ENCODE assay signal across 10 cellular contexts in genomic region chr20:30284533-30284932, GRCh38.
DNase-seq lines count a peak whose midpoint lies in the region; ATAC-seq and TF ChIP-seq lines count a peak whose summit lies in the region.
"Had no signal": no experiment of that assay in that cellular context is flagged by ENCODE, and none has a peak within 500 bp of the region (broad histone marks: within the 10 kb centered on the region; RNA-seq: fewer than 3 reads in every experiment).

No MANE protein-coding gene starts in this region.

- no peak for ATAC-seq in SK-N-SH treated with all-trans-retinoic acid at 6 μM for 48 hours
- no peak; the same call in 2 of the 3 replicates for ATAC-seq in RWPE2 (ENCODE audit: low read depth)

- no peak for TF ChIP-seq RAD21 in SK-N-SH (IDR thresholded peaks at IDR 0.05; ENCODE audit: low read length)

- H3K4me2 ChIP-seq in SK-N-SH, result peak overlapping the region; percentile 92
- H3K4me2 ChIP-seq in neural progenitor cell, result no peak overlapping the region

- H3K27me3 ChIP-seq in SK-N-SH (ENCODE audit: insufficient read depth) (no peaks in the 10 kb centered on the region), RWPE2 (ENCODE audit: insufficient read depth, poor library complexity, severe bottlenecking) (no peaks in the 10 kb centered on the region), neural progenitor cell (no peaks in the 10 kb centered on the region)

- H3K4me1 Mint-ChIP-seq in neural progenitor cell, result no peaks in the 10 kb centered on the region
- H3K4me1 Mint-ChIP-seq: H9 had no signal

- no peak for TF ChIP-seq EP300 in SK-N-SH (IDR thresholded peaks at IDR 0.05; ENCODE audit: borderline replicate concordance in 1 of 2, low read depth in 1 of 2, low read length in 1 of 2)

- H3K9ac ChIP-seq in SK-N-SH (peak overlapping the region; percentile 28; the same call in 1 of the 2 replicates), neural progenitor cell (no peak overlapping the region)

- CTCF ChIA-PET in SK-N-SH (lab: Yijun Ruan, JAX), result no interaction called here

- peaks cover 6% of the 10 kb centered on the region for H3K27me3 Mint-ChIP-seq in neural progenitor cell (ENCODE audit: insufficient read depth, low read depth)

- peak overlapping the region; percentile 46 to 62 for H3K4me3 ChIP-seq in SK-N-SH (ENCODE audit: low read depth in 2 of 2, low read length in 1 of 2)
- H3K4me3 ChIP-seq in RWPE2 (ENCODE audit: severe bottlenecking), result peak overlapping the region; percentile 22
- H3K4me3 ChIP-seq in fibroblast of villous mesenchyme (ENCODE audit: low read depth, low read length), result peak overlapping the region; percentile 48
- peak overlapping the region; percentile 37 for H3K4me3 ChIP-seq in skeletal muscle cell (ENCODE audit: low read depth, low read length)
- H3K4me3 ChIP-seq in neural progenitor cell, result no peak overlapping the region

- H3K9me3 Mint-ChIP-seq in neural progenitor cell, result peaks cover 60% of the 10 kb centered on the region

- H3K36me3 ChIP-seq in SK-N-SH (replicated peaks in 1 of 2; ENCODE audit: control insufficient read depth in 1 of 2, insufficient read depth in 2 of 2, low read length in 1 of 2), result no peaks in the 10 kb centered on the region
- H3K36me3 ChIP-seq in RWPE2 (ENCODE audit: low read depth), result no peaks in the 10 kb centered on the region
- H3K36me3 ChIP-seq in neural progenitor cell, result no peaks in the 10 kb centered on the region

- peak; percentile 27 for DNase-seq in SK-N-SH
- DNase-seq in RWPE2 (ENCODE audit: low spot score), result no peak
- no peak for DNase-seq in fibroblast of villous mesenchyme (ENCODE audit: low read depth)
- no peak for DNase-seq in skeletal muscle cell (ENCODE audit: low read depth)
- DNase-seq in SIG-M5 (lab: John Stamatoyannopoulos, UW), result no peak
- no peak for DNase-seq in neural progenitor cell (ENCODE audit: low spot score)
- no peak for DNase-seq in stimulated activated CD8-positive, alpha-beta memory T cell treated with anti-CD3 and anti-CD28 coated beads, Interleukin-4, amount 100 ng/mL, for 48 hours
- DNase-seq: H9 had no signal

- POLR2A ChIA-PET in SK-N-SH (lab: Yijun Ruan, JAX), result no interaction called here

- peaks cover 0 to 11% of the 10 kb centered on the region in 2 experiments; a peak in 1 of 4 replicates for H3K4me1 ChIP-seq in SK-N-SH (ENCODE audit: control insufficient read depth in 1 of 2, insufficient read depth in 2 of 2, low read depth in 1 of 2, low read length in 1 of 2)
- no peaks in the 10 kb centered on the region for H3K4me1 ChIP-seq in RWPE2 (ENCODE audit: insufficient read depth, poor library complexity, severe bottlenecking)
- H3K4me1 ChIP-seq in neural progenitor cell, result no peaks in the 10 kb centered on the region

- H3K4me3 Mint-ChIP-seq in neural progenitor cell, result no peak overlapping the region
- H3K4me3 Mint-ChIP-seq: H9 had no signal

- TF ChIP-seq CTCF in SK-N-SH (IDR thresholded peaks at IDR 0.05), result no peak
- no peak for TF ChIP-seq CTCF in RWPE2 (IDR thresholded peaks at IDR 0.05; ENCODE audit: poor library complexity, severe bottlenecking)
- no peak for TF ChIP-seq CTCF in fibroblast of villous mesenchyme (IDR thresholded peaks at IDR 0.05; ENCODE audit: insufficient read depth, low read depth, low read length)
- no peak for TF ChIP-seq CTCF in neural progenitor cell (IDR thresholded peaks at IDR 0.05)

- H3K9me3 ChIP-seq in SK-N-SH (no peaks in the 10 kb centered on the region), RWPE2 (ENCODE audit: severe bottlenecking) (no peaks in the 10 kb centered on the region), neural progenitor cell (ENCODE audit: low read depth) (no peaks in the 10 kb centered on the region)

- no peaks in the 10 kb centered on the region for H3K9me2 ChIP-seq in SK-N-SH

- H2AFZ ChIP-seq in SK-N-SH (ENCODE audit: low read depth), result peak overlapping the region; percentile 85; the same call in 1 of the 2 replicates
- no peak overlapping the region for H2AFZ ChIP-seq in neural progenitor cell (replicated peaks)

- WGBS in SK-N-SH (ENCODE audit: low lambda C conversion rate), result 51% methylated on average over 18 of the region's 19 CpGs

- H3F3A ChIP-seq in SK-N-SH (replicated peaks; ENCODE audit: insufficient read depth) (no peaks in the 10 kb centered on the region), neural progenitor cell (ENCODE audit: low read depth) (no peaks in the 10 kb centered on the region)

- peaks cover 2% of the 10 kb centered on the region for H3K36me3 Mint-ChIP-seq in neural progenitor cell

- no peak overlapping the region for H3K27ac ChIP-seq in SK-N-SH (ENCODE audit: low read depth in 2 of 2, low read length in 1 of 2)
- no peak overlapping the region for H3K27ac ChIP-seq in RWPE2 (ENCODE audit: poor library complexity, severe bottlenecking)
- no peak overlapping the region for H3K27ac ChIP-seq in neural progenitor cell

- H4K20me1 ChIP-seq in SK-N-SH (ENCODE audit: insufficient read depth), result no peaks in the 10 kb centered on the region
- no peaks in the 10 kb centered on the region for H4K20me1 ChIP-seq in neural progenitor cell (ENCODE audit: low read depth)

- no peaks in the 10 kb centered on the region for H3K79me2 ChIP-seq in SK-N-SH (ENCODE audit: insufficient read depth)
- no peaks in the 10 kb centered on the region for H3K79me2 ChIP-seq in neural progenitor cell (ENCODE audit: low read depth)

- no peak overlapping the region for H3K27ac Mint-ChIP-seq in neural progenitor cell
- H3K27ac Mint-ChIP-seq: dendritic cell treated with granulocyte-macrophage colony-stimulating factor and Interleukin-4, amounts not matched to agents 40 ng/mL and 50 ng/mL, for 4 days; H9 had no signal

TF ChIP-seq in SK-N-SH, 30 proteins besides CTCF, POLR2A, EP300 and RAD21 (continues in another document):
- TF ChIP-seq, protein P1, sequence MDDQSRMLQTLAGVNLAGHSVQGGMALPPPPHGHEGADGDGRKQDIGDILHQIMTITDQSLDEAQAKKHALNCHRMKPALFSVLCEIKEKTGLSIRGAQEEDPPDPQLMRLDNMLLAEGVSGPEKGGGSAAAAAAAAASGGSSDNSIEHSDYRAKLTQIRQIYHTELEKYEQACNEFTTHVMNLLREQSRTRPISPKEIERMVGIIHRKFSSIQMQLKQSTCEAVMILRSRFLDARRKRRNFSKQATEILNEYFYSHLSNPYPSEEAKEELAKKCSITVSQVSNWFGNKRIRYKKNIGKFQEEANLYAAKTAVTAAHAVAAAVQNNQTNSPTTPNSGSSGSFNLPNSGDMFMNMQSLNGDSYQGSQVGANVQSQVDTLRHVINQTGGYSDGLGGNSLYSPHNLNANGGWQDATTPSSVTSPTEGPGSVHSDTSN (IDR thresholded peaks at IDR 0.05), result no peak
- no peak for TF ChIP-seq RFX5 (IDR thresholded peaks at IDR 0.05; ENCODE audit: low read length)
- TF ChIP-seq RXRA (IDR thresholded peaks at IDR 0.05; ENCODE audit: borderline replicate concordance, low read depth), result no peak
- TF ChIP-seq GATA2 (CRISPR knock-in tag; IDR thresholded peaks at IDR 0.05), result no peak
- TF ChIP-seq FOXM1 (IDR thresholded peaks at IDR 0.05; ENCODE audit: low read depth), result no peak
- TF ChIP-seq MEF2A (IDR thresholded peaks at IDR 0.05; ENCODE audit: borderline replicate concordance, low read depth), result no peak
- TF ChIP-seq MXI1 (IDR thresholded peaks at IDR 0.05; ENCODE audit: low read depth, low read length), result no peak
- TF ChIP-seq IRF3 (IDR thresholded peaks at IDR 0.05; ENCODE audit: low read depth, low read length), result no peak

TF ChIP-seq in SK-N-SH treated with all-trans-retinoic acid at 6 μM for 48 hours, 23 proteins besides CTCF, POLR2A, EP300 and RAD21:
- no peak for TF ChIP-seq TOX (CRISPR knock-in tag; IDR thresholded peaks at IDR 0.05; ENCODE audit: borderline replicate concordance)
- TF ChIP-seq OSR1 (CRISPR knock-in tag; IDR thresholded peaks at IDR 0.05), result no peak
